Comparison of ENCODE assay signal across 27 cellular contexts in the genomic region with DNA sequence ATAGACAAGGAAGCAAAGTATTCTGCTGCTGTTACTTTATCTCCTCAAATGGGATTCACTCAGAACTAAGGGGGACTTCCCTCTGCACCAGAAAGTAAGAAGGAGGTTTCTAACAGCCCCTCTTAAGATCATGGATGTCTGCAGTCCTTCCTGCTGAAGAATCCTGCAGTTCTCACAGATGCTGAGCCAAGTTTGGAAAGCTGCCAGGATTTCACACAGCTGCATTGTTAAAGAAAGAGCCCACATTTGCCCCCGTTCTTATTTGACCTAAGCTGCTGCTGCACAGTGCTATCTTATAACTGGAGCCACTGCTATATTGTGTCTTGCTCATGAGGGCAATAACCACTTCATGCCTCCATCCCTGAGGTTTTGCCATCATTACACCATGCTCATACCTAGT.
DNase-seq lines count a peak whose midpoint lies in the region; TF ChIP-seq lines count a peak whose summit lies in the region.
"Had no signal": no experiment of that assay in that cellular context is flagged by ENCODE, and none has a peak within 500 bp of the region (broad histone marks: within the 10 kb centered on the region; RNA-seq: fewer than 3 reads in every experiment).

No MANE protein-coding gene starts in this region.

- CTCF ChIA-PET in Calu3 (lab: Charles Lee): no interaction called here

- TF ChIP-seq CTCF in colonic mucosa (IDR thresholded peaks at IDR 0.05) (no peak), Calu3 (IDR thresholded peaks at IDR 0.05; ENCODE audit: unreplicated experiment) (no peak), uterus (IDR thresholded peaks at IDR 0.05) (no peak)

- H3K4me1 ChIP-seq in colonic mucosa (no peaks in the 10 kb centered on the region), uterus (no peaks in the 10 kb centered on the region)
- H3K4me1 ChIP-seq: psoas muscle, stomach, transverse colon had no signal

- H3K27me3 ChIP-seq in colonic mucosa (no peaks in the 10 kb centered on the region), uterus (no peaks in the 10 kb centered on the region)
- H3K27me3 ChIP-seq: brain microvascular endothelial cell, neutrophil, transverse colon had no signal

- H3K36me3 Mint-ChIP-seq in Calu3 (ENCODE audit: insufficient read depth, unreplicated experiment): no peaks in the 10 kb centered on the region
- H3K36me3 Mint-ChIP-seq: activated CD8-positive, alpha-beta memory T cell treated with anti-CD3 and anti-CD28 coated beads, Interleukin-2, amount 10 ng/mL, durations not matched to agents 7 days and 5 days; immature natural killer cell had no signal

- no peak for TF ChIP-seq POLR2A in uterus (IDR thresholded peaks at IDR 0.05)

- no peaks in the 10 kb centered on the region for H3K27me3 Mint-ChIP-seq in Calu3 (ENCODE audit: unreplicated experiment)
- H3K27me3 Mint-ChIP-seq: activated B cell treated with CpG ODN at 0.5 μM for 24 hours; activated CD8-positive, alpha-beta memory T cell treated with anti-CD3 and anti-CD28 coated beads, Interleukin-2, amount 10 ng/mL, durations not matched to agents 7 days and 5 days; CD4-positive, alpha-beta memory T cell had no signal

- no peaks in the 10 kb centered on the region for H3K4me1 Mint-ChIP-seq in Calu3 (ENCODE audit: low read depth, unreplicated experiment)
- H3K4me1 Mint-ChIP-seq: activated B cell treated with CpG ODN at 0.5 μM for 24 hours, immature natural killer cell had no signal

- no peak overlapping the region for H3K9ac ChIP-seq in colonic mucosa (ENCODE audit: low read depth in 2 of 2, low read length in 2 of 2)

- BruUV-seq in Calu3 (replicated peaks; lab: Mats Ljungman, UMichigan): no TSS peak

- DNase-seq in NCI-H748 (lab: John Stamatoyannopoulos, UW; ENCODE audit: unreplicated experiment): peak; percentile 63
- no peak for DNase-seq in NCI-H748 treated with DMSO at 0.1 percent for 48 hours (lab: John Stamatoyannopoulos, UW)
- DNase-seq in RPMI8226: peak; percentile 5
- peak; percentile 68 for DNase-seq in globus pallidus (ENCODE audit: low spot score)
- peak; percentile 0 for DNase-seq in retina
- DNase-seq in colonic mucosa: no peak
- DNase-seq in Calu3: no peak
- DNase-seq in uterus: no peak
- DNase-seq: activated B cell treated with CpG ODN at 0.5 μM for 24 hours; activated CD4-positive, alpha-beta T cell treated with anti-CD3 and anti-CD28 coated beads, Interleukin-2, amount 50 U/mL, for 1 hour; activated CD8-positive, alpha-beta memory T cell treated with anti-CD3 and anti-CD28 coated beads, Interleukin-2, amount 10 ng/mL, durations not matched to agents 7 days and 5 days; activated T-cell treated with anti-CD3 and anti-CD28 coated beads, Interleukin-2, amount 50 U/mL, for 48 hours; AML-193; brain microvascular endothelial cell; CD4-positive, alpha-beta memory T cell; effector CD8-positive, alpha-beta T cell; erythroblast; H7; immature natural killer cell; NCI-H1092 treated with DMSO at 0.1 percent for 48 hours; NCI-H1930; NCI-H510A; psoas muscle; SIG-M5; stomach; transverse colon had no signal

- H3K27ac ChIP-seq in colonic mucosa (no peak overlapping the region), uterus (no peak overlapping the region)
- H3K27ac ChIP-seq: brain microvascular endothelial cell, neutrophil, psoas muscle, stomach, transverse colon had no signal

- H3K27ac Mint-ChIP-seq in Calu3 (ENCODE audit: unreplicated experiment): no peak overlapping the region
- H3K27ac Mint-ChIP-seq: activated B cell treated with CpG ODN at 0.5 μM for 24 hours; activated CD8-positive, alpha-beta memory T cell treated with anti-CD3 and anti-CD28 coated beads, Interleukin-2, amount 10 ng/mL, durations not matched to agents 7 days and 5 days; CD4-positive, alpha-beta memory T cell; immature natural killer cell had no signal

- intact Hi-C loops in colonic mucosa (cut with DNase I): no loop called here
- intact Hi-C loops in Calu3 (cut with micrococcal nuclease; ENCODE audit: unreplicated experiment): no loop called here
- intact Hi-C loops in uterus (cut with DNase I; ENCODE audit: low total_unique reads): no loop called here

- H3K4me3 Mint-ChIP-seq in Calu3 (ENCODE audit: low read depth, unreplicated experiment): no peak overlapping the region
- H3K4me3 Mint-ChIP-seq: activated B cell treated with CpG ODN at 0.5 μM for 24 hours; activated CD8-positive, alpha-beta memory T cell treated with anti-CD3 and anti-CD28 coated beads, Interleukin-2, amount 10 ng/mL, durations not matched to agents 7 days and 5 days; CD4-positive, alpha-beta memory T cell; immature natural killer cell had no signal

- H3K36me3 ChIP-seq in colonic mucosa (no peaks in the 10 kb centered on the region), uterus (no peaks in the 10 kb centered on the region)
- H3K36me3 ChIP-seq: brain microvascular endothelial cell, neutrophil, stomach, transverse colon had no signal

- H3K4me3 ChIP-seq in colonic mucosa (no peak overlapping the region), uterus (no peak overlapping the region)
- H3K4me3 ChIP-seq: psoas muscle, stomach, transverse colon had no signal

- H3K9me3 ChIP-seq in colonic mucosa (no peaks in the 10 kb centered on the region), uterus (no peaks in the 10 kb centered on the region)
- H3K9me3 ChIP-seq: neutrophil, psoas muscle, stomach, transverse colon had no signal

- H3K9me3 Mint-ChIP-seq in Calu3 (ENCODE audit: low read depth, unreplicated experiment): no peaks in the 10 kb centered on the region
- H3K9me3 Mint-ChIP-seq: activated B cell treated with CpG ODN at 0.5 μM for 24 hours had no signal

Comparison
In these comparisons a context has a peak if more than half of its experiments do, and no peak if none do; other contexts are left out.
1. DNase-seq: peak in NCI-H748 (single experiment), RPMI8226 (single experiment), globus pallidus (single experiment) and retina (single experiment); none in NCI-H748 treated with DMSO at 0.1 percent for 48 hours (single experiment), colonic mucosa (single experiment), Calu3 (single experiment) and uterus (0 of 2).